In the genomic region with DNA sequence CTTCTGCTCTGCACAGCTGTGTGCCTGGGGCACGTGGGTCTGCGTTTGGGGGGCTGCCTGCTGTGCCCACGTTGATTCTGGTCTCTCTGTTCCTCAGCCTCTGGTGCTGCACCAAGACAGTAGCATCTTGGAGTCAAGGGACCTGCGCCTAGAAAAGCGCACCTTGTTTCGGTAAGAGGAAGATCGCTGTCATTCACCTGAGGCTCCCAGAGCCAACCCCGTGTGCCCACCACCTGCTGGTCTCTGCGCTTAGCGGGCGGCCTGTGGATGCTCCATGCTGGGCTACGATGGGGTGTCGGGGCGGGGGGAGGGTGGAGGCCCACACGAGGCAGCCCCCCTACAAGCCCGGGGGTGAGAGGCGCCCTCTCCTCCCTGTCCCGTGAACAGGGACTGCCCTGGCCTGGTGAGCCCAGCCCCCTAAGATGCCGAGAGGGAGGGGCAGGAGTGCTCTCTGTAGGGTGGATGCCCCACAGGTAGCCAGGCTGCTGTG, we compare ENCODE assay signal across 21 cellular contexts. TPM values are rescaled to one million over a fixed set of nuclear protein-coding genes. Genes with fewer than 3 reads are reported as not detected.
DNase-seq lines count a peak whose midpoint lies in the region; ATAC-seq and TF ChIP-seq lines count a peak whose summit lies in the region.
"Had no signal": no experiment of that assay in that cellular context is flagged by ENCODE, and none has a peak within 500 bp of the region (broad histone marks: within the 10 kb centered on the region; RNA-seq: fewer than 3 reads in every experiment).

No MANE protein-coding gene starts in this region.

- POLR2A ChIA-PET in WTC11 (lab: Charles Lee) = no interaction called here

- CTCF ChIA-PET in WTC11 (lab: Charles Lee) = interaction anchor here (1.3 to 2.3 kb wide), 2 partner anchors 12 to 77 kb away, joined by 3 to 12 read pairs; no protein-coding TSS in a partner anchor

- H3K9me3 Mint-ChIP-seq in WTC11 = no peaks in the 10 kb centered on the region
- H3K9me3 Mint-ChIP-seq: CD4-positive, alpha-beta memory T cell had no signal

- H3K4me3 Mint-ChIP-seq in WTC11 = no peak overlapping the region
- H3K4me3 Mint-ChIP-seq: CD4-positive, alpha-beta memory T cell had no signal

- H3K27ac ChIP-seq in right cardiac atrium (ENCODE audit: low read length) (no peak overlapping the region), lower lobe of right lung (no peak overlapping the region), aorta (ENCODE audit: low read depth in 1 of 2, low read length in 2 of 2) (no peak overlapping the region), Peyer's patch (no peak overlapping the region)
- H3K27ac ChIP-seq: C4-2B had no signal

- no peak for TF ChIP-seq POLR2A in Peyer's patch (IDR thresholded peaks at IDR 0.05)

- peak in 2 of 3 donors; percentile 38 to 39 for DNase-seq in right cardiac atrium
- DNase-seq in left cardiac atrium = no peak
- no peak for DNase-seq in WTC11 (ENCODE audit: low spot score)
- DNase-seq in lower lobe of right lung = peak; percentile 43
- DNase-seq in aorta = peak; percentile 11 to 53
- DNase-seq in Peyer's patch = no peak
- DNase-seq in AG08396 (ENCODE audit: low spot score) = no peak
- DNase-seq: ACHN; AML-193; CD4-positive, alpha-beta memory T cell; DMS153; DMS79; GDM1; GOT3; H7 had no signal

- H3K27ac Mint-ChIP-seq in WTC11 = peak overlapping the region; percentile 76
- H3K27ac Mint-ChIP-seq: CD4-positive, alpha-beta memory T cell had no signal

- H3K4me3 ChIP-seq in right cardiac atrium (ENCODE audit: low read length) (no peak overlapping the region), lower lobe of right lung (no peak overlapping the region), aorta (ENCODE audit: low read length in 2 of 2) (no peak overlapping the region), Peyer's patch (no peak overlapping the region)

- H3K9me3 ChIP-seq in right cardiac atrium (ENCODE audit: control insufficient read depth, low read length) (no peaks in the 10 kb centered on the region), lower lobe of right lung (no peaks in the 10 kb centered on the region), aorta (ENCODE audit: control insufficient read depth, low read length) (no peaks in the 10 kb centered on the region), Peyer's patch (no peaks in the 10 kb centered on the region)

- 91% methylated on average over 19 of the region's 19 CpGs for WGBS in right cardiac atrium
- WGBS in aorta, 2 donors = 88 to 92% methylated on average over 18 to 19 of the region's 19 CpGs

- H3K4me1 ChIP-seq in right cardiac atrium (ENCODE audit: control insufficient read depth, insufficient read depth, low read length) (no peaks in the 10 kb centered on the region), lower lobe of right lung (no peaks in the 10 kb centered on the region), aorta (ENCODE audit: control insufficient read depth in 1 of 2, insufficient read depth in 2 of 2, low read length in 2 of 2) (no peaks in the 10 kb centered on the region), Peyer's patch (no peaks in the 10 kb centered on the region)

- intact Hi-C loops in right cardiac atrium (cut with DNase I) (no loop called here), left cardiac atrium (cut with DNase I) (no loop called here), lower lobe of right lung (cut with DNase I) (no loop called here), aorta (cut with DNase I) (no loop called here)

- H3K27me3 ChIP-seq in right cardiac atrium (ENCODE audit: control insufficient read depth, insufficient read depth) = no peaks in the 10 kb centered on the region
- H3K27me3 ChIP-seq in lower lobe of right lung (ENCODE audit: low read depth) = no peaks in the 10 kb centered on the region
- no peaks in the 10 kb centered on the region for H3K27me3 ChIP-seq in aorta (ENCODE audit: control insufficient read depth in 1 of 2, insufficient read depth in 2 of 2, low read length in 1 of 2)
- no peaks in the 10 kb centered on the region for H3K27me3 ChIP-seq in Peyer's patch

- no peaks in the 10 kb centered on the region for H3K27me3 Mint-ChIP-seq in WTC11 (ENCODE audit: low read depth)
- H3K27me3 Mint-ChIP-seq: CD4-positive, alpha-beta memory T cell had no signal

- no peaks in the 10 kb centered on the region for H3K4me1 Mint-ChIP-seq in WTC11
- H3K4me1 Mint-ChIP-seq: CD4-positive, alpha-beta memory T cell had no signal

- H3K36me3 ChIP-seq in lower lobe of right lung (peaks cover 77% of the 10 kb centered on the region), aorta (ENCODE audit: control insufficient read depth in 1 of 2, insufficient read depth in 2 of 2, low read length in 1 of 2) (peaks cover 0 to 1% of the 10 kb centered on the region in 2 donors), Peyer's patch (peaks cover 0 to 30% (median 0%) of the 10 kb centered on the region in 3 donors)

- H3K36me3 Mint-ChIP-seq in WTC11 = no peaks in the 10 kb centered on the region

- no peak for TF ChIP-seq CTCF in WTC11 (IDR thresholded peaks at IDR 0.05)
- TF ChIP-seq CTCF in lower lobe of right lung (IDR thresholded peaks at IDR 0.05) = no peak
- TF ChIP-seq CTCF in Peyer's patch (IDR thresholded peaks at IDR 0.05) = no peak

- ATAC-seq in right cardiac atrium (no peak), left cardiac atrium (no peak), WTC11 (no peak), lower lobe of right lung (no peak), aorta (ENCODE audit: low FRiP score) (no peak), HG03521 (IDR thresholded peaks at IDR 0.05; ENCODE audit: unreplicated experiment) (no peak)
- ATAC-seq: HCT116 had no signal

TF ChIP-seq in WTC11, 78 proteins besides CTCF, POLR2A, EP300 and RAD21 (continues in another document):
- TF ChIP-seq GABPB1 (CRISPR knock-in tag; IDR thresholded peaks at IDR 0.05) = no peak
- TF ChIP-seq GTF2I (CRISPR knock-in tag; conservative IDR thresholded peaks at IDR 0.05) = no peak
- TF ChIP-seq ELF4 (CRISPR knock-in tag; IDR thresholded peaks at IDR 0.05; ENCODE audit: low read depth) = no peak
- TF ChIP-seq, protein P1, sequence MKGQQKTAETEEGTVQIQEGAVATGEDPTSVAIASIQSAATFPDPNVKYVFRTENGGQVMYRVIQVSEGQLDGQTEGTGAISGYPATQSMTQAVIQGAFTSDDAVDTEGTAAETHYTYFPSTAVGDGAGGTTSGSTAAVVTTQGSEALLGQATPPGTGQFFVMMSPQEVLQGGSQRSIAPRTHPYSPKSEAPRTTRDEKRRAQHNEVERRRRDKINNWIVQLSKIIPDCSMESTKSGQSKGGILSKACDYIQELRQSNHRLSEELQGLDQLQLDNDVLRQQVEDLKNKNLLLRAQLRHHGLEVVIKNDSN (CRISPR knock-in tag; IDR thresholded peaks at IDR 0.05) = no peak
- TF ChIP-seq, protein P2, sequence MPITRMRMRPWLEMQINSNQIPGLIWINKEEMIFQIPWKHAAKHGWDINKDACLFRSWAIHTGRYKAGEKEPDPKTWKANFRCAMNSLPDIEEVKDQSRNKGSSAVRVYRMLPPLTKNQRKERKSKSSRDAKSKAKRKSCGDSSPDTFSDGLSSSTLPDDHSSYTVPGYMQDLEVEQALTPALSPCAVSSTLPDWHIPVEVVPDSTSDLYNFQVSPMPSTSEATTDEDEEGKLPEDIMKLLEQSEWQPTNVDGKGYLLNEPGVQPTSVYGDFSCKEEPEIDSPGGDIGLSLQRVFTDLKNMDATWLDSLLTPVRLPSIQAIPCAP (CRISPR knock-in tag; IDR thresholded peaks at IDR 0.05) = no peak
- TF ChIP-seq, protein P3, sequence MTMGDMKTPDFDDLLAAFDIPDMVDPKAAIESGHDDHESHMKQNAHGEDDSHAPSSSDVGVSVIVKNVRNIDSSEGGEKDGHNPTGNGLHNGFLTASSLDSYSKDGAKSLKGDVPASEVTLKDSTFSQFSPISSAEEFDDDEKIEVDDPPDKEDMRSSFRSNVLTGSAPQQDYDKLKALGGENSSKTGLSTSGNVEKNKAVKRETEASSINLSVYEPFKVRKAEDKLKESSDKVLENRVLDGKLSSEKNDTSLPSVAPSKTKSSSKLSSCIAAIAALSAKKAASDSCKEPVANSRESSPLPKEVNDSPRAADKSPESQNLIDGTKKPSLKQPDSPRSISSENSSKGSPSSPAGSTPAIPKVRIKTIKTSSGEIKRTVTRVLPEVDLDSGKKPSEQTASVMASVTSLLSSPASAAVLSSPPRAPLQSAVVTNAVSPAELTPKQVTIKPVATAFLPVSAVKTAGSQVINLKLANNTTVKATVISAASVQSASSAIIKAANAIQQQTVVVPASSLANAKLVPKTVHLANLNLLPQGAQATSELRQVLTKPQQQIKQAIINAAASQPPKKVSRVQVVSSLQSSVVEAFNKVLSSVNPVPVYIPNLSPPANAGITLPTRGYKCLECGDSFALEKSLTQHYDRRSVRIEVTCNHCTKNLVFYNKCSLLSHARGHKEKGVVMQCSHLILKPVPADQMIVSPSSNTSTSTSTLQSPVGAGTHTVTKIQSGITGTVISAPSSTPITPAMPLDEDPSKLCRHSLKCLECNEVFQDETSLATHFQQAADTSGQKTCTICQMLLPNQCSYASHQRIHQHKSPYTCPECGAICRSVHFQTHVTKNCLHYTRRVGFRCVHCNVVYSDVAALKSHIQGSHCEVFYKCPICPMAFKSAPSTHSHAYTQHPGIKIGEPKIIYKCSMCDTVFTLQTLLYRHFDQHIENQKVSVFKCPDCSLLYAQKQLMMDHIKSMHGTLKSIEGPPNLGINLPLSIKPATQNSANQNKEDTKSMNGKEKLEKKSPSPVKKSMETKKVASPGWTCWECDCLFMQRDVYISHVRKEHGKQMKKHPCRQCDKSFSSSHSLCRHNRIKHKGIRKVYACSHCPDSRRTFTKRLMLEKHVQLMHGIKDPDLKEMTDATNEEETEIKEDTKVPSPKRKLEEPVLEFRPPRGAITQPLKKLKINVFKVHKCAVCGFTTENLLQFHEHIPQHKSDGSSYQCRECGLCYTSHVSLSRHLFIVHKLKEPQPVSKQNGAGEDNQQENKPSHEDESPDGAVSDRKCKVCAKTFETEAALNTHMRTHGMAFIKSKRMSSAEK (CRISPR knock-in tag; IDR thresholded peaks at IDR 0.05; ENCODE audit: borderline replicate concordance) = no peak
- TF ChIP-seq KAT7 (CRISPR knock-in tag; IDR thresholded peaks at IDR 0.05; ENCODE audit: borderline replicate concordance) = no peak
- no peak for TF ChIP-seq CREB1 (CRISPR knock-in tag; IDR thresholded peaks at IDR 0.05)

RNA-seq across cellular contexts. Expression of a gene that starts 18.9 kb away (rescaled TPM):
- total RNA-seq in right cardiac atrium (under 1 TPM in 3 of 4 donors, not detected in 1; 0.31 to 0.62 (median 0.31) TPM), left cardiac atrium (under 1 TPM; 0.34 to 0.38 TPM), WTC11 (2021) (0.20 to 0.76 TPM (median 0.48 TPM) in 3 replicates), lower lobe of right lung (1.0 TPM), aorta (under 1 TPM; 0.18 to 0.49 TPM), Peyer's patch (not detected)
- polyA plus RNA-seq in right cardiac atrium (0.14 TPM), aorta (1 to 10 TPM; 1.5 to 2.1 TPM)
- total RNA-seq: Daoy, HT-29 had no signal
- polyA plus RNA-seq: BJ; CD4-positive, alpha-beta memory T cell had no signal

RNA-seq across cellular contexts. Expression of a gene that starts 40.3 kb away (rescaled TPM):
- 10 to 100 TPM; 28.9 to 40.0 (median 34.5) TPM for total RNA-seq in right cardiac atrium
- polyA plus RNA-seq in right cardiac atrium = 36.3 TPM
- total RNA-seq in left cardiac atrium = 10 to 100 TPM; 21.5 to 38.2 TPM
- 0.22 to 0.46 TPM (median 0.44 TPM) in 3 replicates for total RNA-seq in WTC11 (2021)
- total RNA-seq in lower lobe of right lung = 4.0 TPM
- 1 to 10 TPM; 3.3 to 9.1 TPM for total RNA-seq in aorta
- 1 to 10 TPM; 4.3 to 5.1 TPM for polyA plus RNA-seq in aorta
- 1 to 10 TPM in 2 of 4 donors, under 1 TPM in 1, not detected in 1; 0.53 to 5.7 (median 4.1) TPM for total RNA-seq in Peyer's patch
- total RNA-seq: CD4-positive, alpha-beta memory T cell had no signal
- polyA plus RNA-seq: BJ had no signal

Comparison
In these comparisons a context has a peak if more than half of its experiments do, and no peak if none do; other contexts are left out.
1. DNase-seq: peak in right cardiac atrium (2 of 3), lower lobe of right lung (single experiment) and aorta (2 of 2); none in left cardiac atrium (single experiment), WTC11 (single experiment), Peyer's patch (0 of 3) and AG08396 (single experiment).